Comparison of ENCODE assay signal across 24 cellular contexts in genomic region chr11:32821917-32822560, GRCh38. TPM values are rescaled to one million over a fixed set of nuclear protein-coding genes. Genes with fewer than 3 reads are reported as not detected.
A peak's percentile ranks its signal among the peaks of the same experiment; 100 is the strongest.
DNase-seq lines count a peak whose midpoint lies in the region; ATAC-seq lines count a peak whose summit lies in the region.
"Had no signal": no experiment of that assay in that cellular context is flagged by ENCODE, and none has a peak within 500 bp of the region (broad histone marks: within the 10 kb centered on the region; RNA-seq: fewer than 3 reads in every experiment).

No MANE protein-coding gene starts in this region.

- no peaks in the 10 kb centered on the region for H3K36me3 ChIP-seq in mesendoderm (ENCODE audit: control insufficient read depth, insufficient read depth, low read length)
- H3K36me3 ChIP-seq: BLaER1 treated with 17β-estradiol and CSF1 and Interleukin-3, amounts not matched to agents 10 nM and 100 nM; HAP-1; upper lobe of right lung had no signal

- H3K18ac ChIP-seq in mesendoderm (ENCODE audit: low read length): no peak overlapping the region

- H3K4me2 ChIP-seq in mesendoderm (ENCODE audit: low read length): no peak overlapping the region
- H3K4me2 ChIP-seq: A549 had no signal

- no peaks in the 10 kb centered on the region for H3K36me3 Mint-ChIP-seq in activated CD4-positive, alpha-beta T cell treated with anti-CD3 and anti-CD28 coated beads, Interleukin-2, amount 10 ng/mL, durations not matched to agents 24 days and 14 days (ENCODE audit: low read depth)
- no peaks in the 10 kb centered on the region for H3K36me3 Mint-ChIP-seq in activated naive CD8-positive, alpha-beta T cell treated with anti-CD3 and anti-CD28 coated beads, Interleukin-2, amount 50 U/mL, for 24 hours (ENCODE audit: low read depth)

- no peaks in the 10 kb centered on the region for H3K79me1 ChIP-seq in mesendoderm (ENCODE audit: low read length)

- no peaks in the 10 kb centered on the region for H3K79me2 ChIP-seq in mesendoderm (ENCODE audit: control insufficient read depth, insufficient read depth, low read length)

- no peaks in the 10 kb centered on the region for H3K4me1 ChIP-seq in mesendoderm (ENCODE audit: control insufficient read depth, low read depth, low read length)
- H3K4me1 ChIP-seq: A549, psoas muscle, upper lobe of right lung had no signal

- H3K9ac ChIP-seq in mesendoderm (ENCODE audit: low read length): no peak overlapping the region
- H3K9ac ChIP-seq: BLaER1 treated with 17β-estradiol and CSF1 and Interleukin-3, amounts not matched to agents 10 nM and 100 nM had no signal

- no peak overlapping the region for H3K56ac ChIP-seq in mesendoderm (ENCODE audit: low read length)

- no peak overlapping the region for H4K8ac ChIP-seq in mesendoderm (ENCODE audit: low read depth, low read length)

- no peaks in the 10 kb centered on the region for H3K27me3 Mint-ChIP-seq in activated CD4-positive, alpha-beta T cell treated with anti-CD3 and anti-CD28 coated beads, Interleukin-2, amount 10 ng/mL, durations not matched to agents 24 days and 14 days
- peaks cover 2% of the 10 kb centered on the region for H3K27me3 Mint-ChIP-seq in activated naive CD8-positive, alpha-beta T cell treated with anti-CD3 and anti-CD28 coated beads, Interleukin-2, amount 50 U/mL, for 24 hours

- no peak overlapping the region for H2BK120ac ChIP-seq in mesendoderm (ENCODE audit: low read depth, low read length)

- H2AK5ac ChIP-seq in mesendoderm (ENCODE audit: low read length): no peak overlapping the region

- H3K27me3 ChIP-seq in mesendoderm (ENCODE audit: insufficient read depth, low read length, poor library complexity): no peaks in the 10 kb centered on the region
- H3K27me3 ChIP-seq: BLaER1 treated with 17β-estradiol and CSF1 and Interleukin-3, amounts not matched to agents 10 nM and 100 nM; upper lobe of right lung had no signal

- no CpG with 5 or more reads among the region's 5 CpGs for WGBS in mesendoderm (ENCODE audit: extremely low coverage, insufficient coverage, low lambda C conversion rate)

- no peak overlapping the region for H3K4me3 ChIP-seq in mesendoderm (ENCODE audit: low read length)
- H3K4me3 ChIP-seq: A549; BLaER1 treated with 17β-estradiol and CSF1 and Interleukin-3, amounts not matched to agents 10 nM and 100 nM; HAP-1; K562; psoas muscle; skin epidermis; upper lobe of right lung had no signal

- H3K23ac ChIP-seq in mesendoderm (ENCODE audit: low read length): no peak overlapping the region

- H3K27ac Mint-ChIP-seq in activated CD4-positive, alpha-beta T cell treated with anti-CD3 and anti-CD28 coated beads, Interleukin-2, amount 10 ng/mL, durations not matched to agents 24 days and 14 days: peak overlapping the region; percentile 13
- H3K27ac Mint-ChIP-seq in activated naive CD8-positive, alpha-beta T cell treated with anti-CD3 and anti-CD28 coated beads, Interleukin-2, amount 50 U/mL, for 24 hours: no peak overlapping the region
- H3K27ac Mint-ChIP-seq: activated CD4-positive, alpha-beta T cell treated with anti-CD3 and anti-CD28 coated beads, Interleukin-2, amount 10 ng/mL, durations not matched to agents 7 days and 5 days had no signal

- no peak overlapping the region for H2BK5ac ChIP-seq in mesendoderm (ENCODE audit: low read length)

- H3K4me1 Mint-ChIP-seq in activated CD4-positive, alpha-beta T cell treated with anti-CD3 and anti-CD28 coated beads, Interleukin-2, amount 10 ng/mL, durations not matched to agents 24 days and 14 days: peaks cover 8% of the 10 kb centered on the region
- peaks cover 30% of the 10 kb centered on the region for H3K4me1 Mint-ChIP-seq in activated naive CD8-positive, alpha-beta T cell treated with anti-CD3 and anti-CD28 coated beads, Interleukin-2, amount 50 U/mL, for 24 hours
- H3K4me1 Mint-ChIP-seq: neural crest cell had no signal

- H4K5ac ChIP-seq in mesendoderm (ENCODE audit: low read length): no peak overlapping the region

- H3K9me3 Mint-ChIP-seq in activated CD4-positive, alpha-beta T cell treated with anti-CD3 and anti-CD28 coated beads, Interleukin-2, amount 10 ng/mL, durations not matched to agents 24 days and 14 days: no peaks in the 10 kb centered on the region
- no peaks in the 10 kb centered on the region for H3K9me3 Mint-ChIP-seq in activated naive CD8-positive, alpha-beta T cell treated with anti-CD3 and anti-CD28 coated beads, Interleukin-2, amount 50 U/mL, for 24 hours
- H3K9me3 Mint-ChIP-seq: activated CD4-positive, alpha-beta T cell treated with anti-CD3 and anti-CD28 coated beads, Interleukin-2, amount 10 ng/mL, durations not matched to agents 7 days and 5 days; neural crest cell had no signal

- H3K27ac ChIP-seq in mesendoderm (ENCODE audit: low read depth, low read length): no peak overlapping the region
- H3K27ac ChIP-seq: A549; BLaER1 treated with 17β-estradiol and CSF1 and Interleukin-3, amounts not matched to agents 10 nM and 100 nM; psoas muscle; skin epidermis; upper lobe of right lung had no signal

- no peak overlapping the region for H3K4ac ChIP-seq in mesendoderm (ENCODE audit: low read depth, low read length)

- intact Hi-C loops in activated CD4-positive, alpha-beta T cell treated with anti-CD3 and anti-CD28 coated beads, Interleukin-2, amount 10 ng/mL, durations not matched to agents 24 days and 14 days (cut with micrococcal nuclease): loop anchor here (1.0 to 5.0 kb wide), 2 partner anchors 7 to 240 kb away; partner anchors contain the start of gene PRRG4
- intact Hi-C loops in posterior cingulate gyrus (cut with DNase I): no loop called here

- peak overlapping the region; percentile 17 for H3K4me3 Mint-ChIP-seq in activated CD4-positive, alpha-beta T cell treated with anti-CD3 and anti-CD28 coated beads, Interleukin-2, amount 10 ng/mL, durations not matched to agents 24 days and 14 days
- H3K4me3 Mint-ChIP-seq in activated naive CD8-positive, alpha-beta T cell treated with anti-CD3 and anti-CD28 coated beads, Interleukin-2, amount 50 U/mL, for 24 hours: peak overlapping the region; percentile 16
- H3K4me3 Mint-ChIP-seq: activated CD4-positive, alpha-beta T cell treated with anti-CD3 and anti-CD28 coated beads, Interleukin-2, amount 10 ng/mL, durations not matched to agents 7 days and 5 days; neural crest cell had no signal

- no peak for DNase-seq in activated CD4-positive, alpha-beta T cell treated with anti-CD3 and anti-CD28 coated beads, Interleukin-2, amount 10 ng/mL, durations not matched to agents 24 days and 14 days
- no peak for DNase-seq in activated CD4-positive, alpha-beta T cell treated with anti-CD3 and anti-CD28 coated beads, Interleukin-2, amount 50 U/mL, for 4 hours
- no peak for DNase-seq in activated naive CD8-positive, alpha-beta T cell treated with anti-CD3 and anti-CD28 coated beads, Interleukin-2, amount 50 U/mL, for 24 hours
- no peak for DNase-seq in mesendoderm
- no peak for DNase-seq in NCI-H345 treated with DMSO at 0.1 percent for 48 hours (lab: John Stamatoyannopoulos, UW; ENCODE audit: unreplicated experiment)
- DNase-seq in posterior cingulate gyrus: no peak
- DNase-seq: activated CD4-positive, alpha-beta T cell treated with anti-CD3 and anti-CD28 coated beads, Interleukin-2, amount 10 ng/mL, durations not matched to agents 7 days and 5 days; activated naive CD4-positive, alpha-beta T cell treated with anti-CD3 and anti-CD28 coated beads, Interleukin-2, amount 50 U/mL, for 16 hours; head of caudate nucleus; midbrain; NCI-H2029 treated with DMSO at 0.1 percent for 48 hours; NCI-H524; psoas muscle; Right ventricle myocardium superior; stimulated activated CD4-positive, alpha-beta T cell treated with anti-CD3 and anti-CD28 coated beads, Interleukin-4, amount 100 ng/mL, for 1 hour; upper lobe of right lung had no signal

- no peak overlapping the region for H2BK15ac ChIP-seq in mesendoderm (replicated peaks; ENCODE audit: low read depth)

- ATAC-seq in GM18870 (IDR thresholded peaks at IDR 0.05; ENCODE audit: unreplicated experiment) (peak; percentile 38), HG02798 (IDR thresholded peaks at IDR 0.05; ENCODE audit: poor library complexity, unreplicated experiment) (peak; percentile 61)
- no peak for ATAC-seq in activated naive CD8-positive, alpha-beta T cell treated with anti-CD3 and anti-CD28 coated beads, Interleukin-2, amount 50 U/mL, for 24 hours
- ATAC-seq: A549, K562, psoas muscle, upper lobe of right lung had no signal

RNA-seq across cellular contexts. Expression of gene PRRG4, which starts 7.7 kb away (rescaled TPM):
- 0.56 and 0.85 TPM in 2 replicates for total RNA-seq in activated CD4-positive, alpha-beta T cell treated with anti-CD3 and anti-CD28 coated beads, Interleukin-2, amount 10 ng/mL, durations not matched to agents 24 days and 14 days
- 0.35 TPM for polyA plus RNA-seq in mesendoderm (2013, experiment 1 of 2)
- 0.42 TPM for polyA plus RNA-seq in mesendoderm (2013, experiment 2 of 2)
- total RNA-seq: K562, neural crest cell had no signal
- polyA plus RNA-seq: K562 had no signal

RNA-seq across cellular contexts. Expression of gene CCDC73, which starts 27.6 kb away (rescaled TPM):
- total RNA-seq in activated CD4-positive, alpha-beta T cell treated with anti-CD3 and anti-CD28 coated beads, Interleukin-2, amount 10 ng/mL, durations not matched to agents 24 days and 14 days: not detected in 2 replicates
- polyA plus RNA-seq in mesendoderm (2013, experiment 1 of 2): 0.03 TPM
- polyA plus RNA-seq in mesendoderm (2013, experiment 2 of 2): 0.06 TPM
- total RNA-seq: activated CD4-positive, alpha-beta T cell treated with anti-CD3 and anti-CD28 coated beads, Interleukin-2, amount 10 ng/mL, durations not matched to agents 7 days and 5 days; K562; neural crest cell; psoas muscle; Right ventricle myocardium superior; upper lobe of right lung had no signal
